ENCODE assay signal across 12 cellular contexts in the genomic region with DNA sequence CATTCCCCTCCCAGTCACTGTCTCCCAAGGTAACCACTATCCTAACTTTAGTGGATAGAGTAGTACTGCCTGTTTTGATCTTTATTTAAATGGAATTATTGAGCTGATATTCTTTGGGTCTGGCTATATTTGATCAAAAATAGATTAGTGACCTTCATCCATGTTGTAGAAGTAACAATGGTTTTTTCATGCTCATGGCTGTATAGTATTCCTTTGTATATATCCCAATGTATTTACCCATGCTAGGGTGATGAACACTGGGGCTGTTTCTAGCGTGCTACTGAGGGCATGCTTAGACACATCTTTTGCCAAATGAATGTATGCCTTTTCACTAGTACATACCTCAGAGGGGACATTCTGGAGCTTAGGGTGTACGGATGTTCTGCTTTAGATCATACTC. TPM values are rescaled to one million over a fixed set of nuclear protein-coding genes. Genes with fewer than 3 reads are reported as not detected.
"Had no signal": no experiment of that assay in that cellular context is flagged by ENCODE, and none has a peak within 500 bp of the region (broad histone marks: within the 10 kb centered on the region; RNA-seq: fewer than 3 reads in every experiment).

No MANE protein-coding gene starts in this region.

- H3K9me3 ChIP-seq: HAP-1 had no signal

- H3K4me3 Mint-ChIP-seq: GM23338, H9, HFFc6 had no signal

- H3K27ac Mint-ChIP-seq: GM23338, H9, HFFc6 had no signal

- H3K36me3 ChIP-seq: HAP-1 had no signal

- H3K9me3 Mint-ChIP-seq: GM23338, HFFc6 had no signal

- H3K4me1 ChIP-seq: HAP-1 had no signal

- H3K4me3 ChIP-seq: GM23248, GM23338, HAP-1 had no signal

- H3K9ac ChIP-seq: GM23248 had no signal

- FAIRE-seq: H54 had no signal

- H2AFZ ChIP-seq: GM23248, GM23338 had no signal

- H3K27ac ChIP-seq: GM23248 had no signal

- ATAC-seq: GM23338, HCT116 had no signal

- H3K4me2 ChIP-seq: GM23338 had no signal

- DNase-seq: GM23248, GOT3, H7, H9, HCEC 1CT, HFFc6 had no signal

RNA-seq across cellular contexts. Expression of a gene that starts 10.1 kb away (rescaled TPM):
- total RNA-seq: GM23248, GM23338, H1, H4, H7, H9, HFFc6 had no signal
- polyA plus RNA-seq: GM23248, GM23338, H1 had no signal

RNA-seq across cellular contexts. Expression of a gene that starts 58.5 kb away (rescaled TPM):
- total RNA-seq: GM23248, GM23338, H1, H4, H7, H9, HFFc6 had no signal
- polyA plus RNA-seq: GM23248, GM23338, H1 had no signal
